11 cellular contexts compared by ENCODE assay signal in the genomic region with DNA sequence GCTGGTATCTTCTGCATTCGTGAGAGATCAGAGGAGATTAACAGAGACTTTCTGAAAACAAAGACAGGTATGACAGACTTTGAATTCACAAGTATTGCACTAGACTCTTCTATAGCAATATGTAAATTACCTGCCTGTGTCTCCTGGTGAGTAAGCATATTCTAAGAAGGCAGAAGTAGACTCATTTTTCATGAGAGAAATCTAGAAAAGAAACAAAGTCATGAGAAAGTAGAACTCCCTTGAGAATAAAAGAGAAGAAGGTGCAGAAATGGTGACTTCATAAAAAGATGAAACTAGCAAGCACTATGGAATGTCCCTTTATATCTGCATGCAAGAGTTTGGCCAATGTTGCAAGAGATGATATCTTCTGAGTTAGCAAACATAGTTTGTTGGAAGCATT.
DNase-seq lines count a peak whose midpoint lies in the region; ATAC-seq, FAIRE-seq and TF ChIP-seq lines count a peak whose summit lies in the region.
"Had no signal": no experiment of that assay in that cellular context is flagged by ENCODE, and none has a peak within 500 bp of the region (broad histone marks: within the 10 kb centered on the region; RNA-seq: fewer than 3 reads in every experiment).

No MANE protein-coding gene starts in this region.

- H3K27me3 ChIP-seq in Caco-2 (replicated peaks; ENCODE audit: control insufficient read depth, insufficient read depth, low read length), result no peaks in the 10 kb centered on the region

- TF ChIP-seq POLR2A in GM12892 (IDR thresholded peaks at IDR 0.05; ENCODE audit: low read depth, low read length), result no peak

- DNase-seq in GM12892 (ENCODE audit: insufficient read length), result no peak
- no peak for DNase-seq in activated effector memory CD4-positive, alpha-beta T cell treated with anti-CD3 and anti-CD28 coated beads, Interleukin-2, amount 50 U/mL, for 16 hours
- no peak for DNase-seq in Caco-2
- DNase-seq in NCI-H1694 (lab: John Stamatoyannopoulos, UW), result no peak
- no peak for DNase-seq in NCI-H524 (lab: John Stamatoyannopoulos, UW)
- DNase-seq: NCI-H510A treated with DMSO at 0.1 percent for 48 hours, SHP77 had no signal

- peaks cover 4% of the 10 kb centered on the region for H3K27me3 Mint-ChIP-seq in Caco-2 (ENCODE audit: insufficient read depth, unreplicated experiment)

- intact Hi-C loops in Caco-2 (cut with micrococcal nuclease; ENCODE audit: unreplicated experiment), result no loop called here

- TF ChIP-seq CTCF in Caco-2 (IDR thresholded peaks at IDR 0.05; ENCODE audit: insufficient read depth in 1 of 2, low read depth in 1 of 2, low read length in 1 of 2, severe bottlenecking in 1 of 2, unreplicated experiment in 1 of 2), result no peak

- no peaks in the 10 kb centered on the region for H3K4me1 Mint-ChIP-seq in Caco-2 (ENCODE audit: low read depth, unreplicated experiment)

- H3K9me3 Mint-ChIP-seq in Caco-2 (ENCODE audit: unreplicated experiment), result no peaks in the 10 kb centered on the region

- no peak overlapping the region for H3K4me3 Mint-ChIP-seq in Caco-2 (ENCODE audit: unreplicated experiment)

- POLR2A ChIA-PET in Caco-2 (lab: Charles Lee), result no interaction called here

- no peaks in the 10 kb centered on the region for H3K36me3 ChIP-seq in Caco-2 (ENCODE audit: control insufficient read depth, insufficient read depth, low read length)

- BruUV-seq in Caco-2 (replicated peaks; lab: Mats Ljungman, UMichigan), result no TSS peak

- ATAC-seq in GM19324 (IDR thresholded peaks at IDR 0.05; ENCODE audit: low FRiP score, unreplicated experiment) (peak; percentile 76), HG02610 (IDR thresholded peaks at IDR 0.05; ENCODE audit: unreplicated experiment) (peak; percentile 96), HG03280 (IDR thresholded peaks at IDR 0.05; ENCODE audit: unreplicated experiment) (peak; percentile 87)

- no peak overlapping the region for H3K27ac Mint-ChIP-seq in Caco-2 (ENCODE audit: unreplicated experiment)

- no peak overlapping the region for H3K4me3 ChIP-seq in Caco-2 (ENCODE audit: low read depth, low read length)

- H3K36me3 Mint-ChIP-seq in Caco-2 (ENCODE audit: insufficient read depth, unreplicated experiment), result no peaks in the 10 kb centered on the region

- H3K4me1 ChIP-seq in Caco-2, result no peaks in the 10 kb centered on the region

- no peaks in the 10 kb centered on the region for H3K9me3 ChIP-seq in Caco-2

- CTCF ChIA-PET in Caco-2 (lab: Charles Lee), result no interaction called here

- FAIRE-seq in GM12892 (lab: Jason Lieb, UNC), result peak; percentile 72
- FAIRE-seq: H1 had no signal
